ENCODE assay signal across 13 cellular contexts in the genomic region with DNA sequence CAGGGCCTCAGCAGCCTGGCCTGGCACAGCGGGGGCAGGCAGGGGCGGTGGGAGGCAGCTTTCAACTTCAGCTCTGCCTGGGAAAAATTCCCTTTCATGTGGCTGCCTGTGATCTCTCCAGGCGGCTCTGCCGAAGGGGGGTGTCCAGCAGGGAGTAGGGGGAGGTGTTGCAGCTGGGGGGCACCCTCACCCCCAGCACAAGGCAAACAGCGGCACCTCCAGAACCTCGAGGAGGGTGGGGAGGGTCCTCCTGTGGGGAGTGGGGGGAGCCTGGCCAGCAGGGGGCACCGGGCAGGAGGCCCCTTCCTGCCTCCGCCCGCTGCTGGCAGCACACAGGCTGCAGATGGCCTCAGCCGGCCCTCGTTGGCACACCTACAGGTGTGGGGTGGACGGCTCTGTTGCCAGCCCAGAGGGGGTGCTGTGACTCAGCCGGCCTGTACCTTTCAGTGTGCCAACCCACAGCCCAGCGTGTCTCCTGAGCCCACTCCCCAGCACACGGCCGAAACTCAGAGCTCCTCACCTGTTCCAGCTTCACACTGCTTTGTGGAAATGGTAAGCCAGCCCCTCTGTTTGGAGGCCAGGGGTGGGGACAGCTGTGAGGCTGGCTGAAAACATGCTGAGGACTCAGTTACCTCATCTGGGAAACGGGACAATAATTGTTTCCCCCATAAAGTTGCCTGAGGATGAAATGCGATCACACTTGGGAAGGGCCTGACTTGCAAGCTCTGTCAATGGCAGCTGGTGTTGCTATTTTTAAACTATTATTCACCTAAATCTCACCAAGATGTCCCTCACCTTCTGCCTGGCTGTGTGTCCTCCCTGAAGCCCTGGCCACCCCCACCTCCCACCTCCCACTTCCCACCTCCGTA. TPM values are rescaled to one million over a fixed set of nuclear protein-coding genes. Genes with fewer than 3 reads are reported as not detected.
DNase-seq lines count a peak whose midpoint lies in the region; ATAC-seq, FAIRE-seq and TF ChIP-seq lines count a peak whose summit lies in the region.
"Had no signal": no experiment of that assay in that cellular context is flagged by ENCODE, and none has a peak within 500 bp of the region (broad histone marks: within the 10 kb centered on the region; RNA-seq: fewer than 3 reads in every experiment).

No MANE protein-coding gene starts in this region.

- H3K36me3 Mint-ChIP-seq in GM23338 (ENCODE audit: low read depth): peaks cover 50% of the 10 kb centered on the region

- H3K79me2 ChIP-seq in GM23338 (replicated peaks; ENCODE audit: insufficient read depth): no peaks in the 10 kb centered on the region
- H3K79me2 ChIP-seq in OCI-LY1 (ENCODE audit: insufficient read depth, low read length): no peaks in the 10 kb centered on the region

- H3K27ac Mint-ChIP-seq in GM23338: no peak overlapping the region
- H3K27ac Mint-ChIP-seq: activated T-cell treated with anti-CD3 and anti-CD28 coated beads, Interleukin-2, amount 50 U/mL, for 72 hours had no signal

- TF ChIP-seq CTCF in GM23338 (conservative IDR thresholded peaks at IDR 0.05; ENCODE audit: low read depth in 2 of 2): peak; percentile 42 to 59
- peak; percentile 58 for TF ChIP-seq CTCF in OCI-LY1 (IDR thresholded peaks at IDR 0.05; ENCODE audit: low read length)
- peak in 1 of 4 experiments; percentile 12 for TF ChIP-seq CTCF in gastroesophageal sphincter (IDR thresholded peaks at IDR 0.05)
- TF ChIP-seq CTCF in retinal pigment epithelial cell (conservative IDR thresholded peaks at IDR 0.05; ENCODE audit: low read depth, low read length): peak; percentile 47

- DNase-seq in GM23338 (ENCODE audit: low spot score): peak; percentile 43
- DNase-seq in retinal pigment epithelial cell (ENCODE audit: low read depth): no peak
- DNase-seq in aorta: no peak
- no peak for DNase-seq in GM19239 (ENCODE audit: insufficient read length, low spot score)
- no peak for DNase-seq in activated effector memory CD4-positive, alpha-beta T cell treated with Interleukin-2 at 50 U/mL for 16 hours
- no peak for DNase-seq in NCI-H146 (lab: John Stamatoyannopoulos, UW)
- DNase-seq: activated T-cell treated with anti-CD3 and anti-CD28 coated beads, Interleukin-2, amount 50 U/mL, for 72 hours; islet precursor cell; NCI-H226; retina had no signal

- no peaks in the 10 kb centered on the region; the same call in 1 of the 2 replicates for H3K36me3 ChIP-seq in GM23338 (ENCODE audit: insufficient read depth)
- H3K36me3 ChIP-seq in OCI-LY1 (ENCODE audit: insufficient read depth, low read length): peaks cover 51% of the 10 kb centered on the region
- H3K36me3 ChIP-seq in gastroesophageal sphincter: peaks cover 0 to 48% of the 10 kb centered on the region in 2 donors
- H3K36me3 ChIP-seq in aorta (ENCODE audit: control insufficient read depth in 1 of 2, insufficient read depth in 2 of 2, low read length in 1 of 2): peaks cover 0 to 2% of the 10 kb centered on the region in 2 donors

- H3K4me2 ChIP-seq in GM23338: peak overlapping the region; percentile 43; the same call in 1 of the 2 replicates
- H3K4me2 ChIP-seq in OCI-LY1 (ENCODE audit: low read length): peak overlapping the region; percentile 32; the same call in 1 of the 2 replicates

- no peaks in the 10 kb centered on the region for H3K9me2 ChIP-seq in GM23338 (ENCODE audit: insufficient read depth)
- no peaks in the 10 kb centered on the region for H3K9me2 ChIP-seq in OCI-LY1 (ENCODE audit: low read depth, low read length)

- H3K4me3 Mint-ChIP-seq in GM23338: no peak overlapping the region
- H3K4me3 Mint-ChIP-seq: activated T-cell treated with anti-CD3 and anti-CD28 coated beads, Interleukin-2, amount 50 U/mL, for 72 hours had no signal

- H3K27me3 ChIP-seq in GM23338 (ENCODE audit: insufficient read depth): no peaks in the 10 kb centered on the region
- H3K27me3 ChIP-seq in OCI-LY1 (ENCODE audit: insufficient read depth, low read length): no peaks in the 10 kb centered on the region
- H3K27me3 ChIP-seq in gastroesophageal sphincter: no peaks in the 10 kb centered on the region
- no peaks in the 10 kb centered on the region for H3K27me3 ChIP-seq in aorta (ENCODE audit: control insufficient read depth in 1 of 2, insufficient read depth in 2 of 2, low read length in 1 of 2)

- H3K9me3 ChIP-seq in OCI-LY1 (ENCODE audit: low read length) (no peaks in the 10 kb centered on the region), gastroesophageal sphincter (no peaks in the 10 kb centered on the region), aorta (ENCODE audit: control insufficient read depth, low read length) (no peaks in the 10 kb centered on the region)

- no peaks in the 10 kb centered on the region for H3K9me3 Mint-ChIP-seq in GM23338
- H3K9me3 Mint-ChIP-seq: activated T-cell treated with anti-CD3 and anti-CD28 coated beads, Interleukin-2, amount 50 U/mL, for 72 hours had no signal

- intact Hi-C loops in aorta (cut with DNase I): loop anchor here in 1 of 2 donors (5.0 kb wide), 1 partner anchor 33 kb away; no protein-coding TSS in a partner anchor

- ATAC-seq in GM23338 (peak; percentile 17), gastroesophageal sphincter (peak; percentile 44), aorta (ENCODE audit: low FRiP score) (no peak)
- ATAC-seq: activated T-cell treated with anti-CD3 and anti-CD28 coated beads, Interleukin-2, amount 50 U/mL, for 72 hours had no signal

- no peak overlapping the region for H3K27ac ChIP-seq in GM23338 (ENCODE audit: low read depth)
- peak overlapping the region; percentile 70 for H3K27ac ChIP-seq in OCI-LY1 (ENCODE audit: low read depth, low read length, poor library complexity, severe bottlenecking)
- peak overlapping the region in 3 of 4 donors; percentile 18 to 58 (median 48) for H3K27ac ChIP-seq in gastroesophageal sphincter
- H3K27ac ChIP-seq in aorta (ENCODE audit: low read depth in 1 of 2, low read length in 2 of 2): no peak overlapping the region

- peaks cover 78% of the 10 kb centered on the region for H3K4me1 Mint-ChIP-seq in GM23338

- H3K27me3 Mint-ChIP-seq in GM23338 (ENCODE audit: insufficient read depth, low read depth, poor library complexity): peaks cover 31% of the 10 kb centered on the region

- H3K9ac ChIP-seq in OCI-LY1 (ENCODE audit: low read length): no peak overlapping the region; the same call in 1 of the 2 replicates

- H3K4me1 ChIP-seq in GM23338 (ENCODE audit: insufficient read depth): peaks cover 63% of the 10 kb centered on the region
- H3K4me1 ChIP-seq in OCI-LY1 (ENCODE audit: insufficient read depth, low read length, severe bottlenecking): peaks cover 77% of the 10 kb centered on the region
- H3K4me1 ChIP-seq in gastroesophageal sphincter: peaks cover 0 to 64% (median 20%) of the 10 kb centered on the region in 3 donors
- H3K4me1 ChIP-seq in aorta (ENCODE audit: control insufficient read depth in 1 of 2, insufficient read depth in 2 of 2, low read length in 2 of 2): no peaks in the 10 kb centered on the region

- peaks cover 21% of the 10 kb centered on the region; the same call in 1 of the 2 replicates for H3F3A ChIP-seq in GM23338 (replicated peaks; ENCODE audit: low read depth)
- H3F3A ChIP-seq in OCI-LY1 (ENCODE audit: insufficient read depth, low read length): no peaks in the 10 kb centered on the region

- H4K20me1 ChIP-seq in GM23338 (replicated peaks; ENCODE audit: insufficient read depth) (peaks cover 12% of the 10 kb centered on the region), OCI-LY1 (ENCODE audit: insufficient read depth, low read length) (no peaks in the 10 kb centered on the region)

- H2AFZ ChIP-seq in GM23338: no peak overlapping the region
- H2AFZ ChIP-seq in OCI-LY1 (ENCODE audit: low read length): no peak overlapping the region

- H3K4me3 ChIP-seq in GM23338 (no peak overlapping the region), OCI-LY1 (ENCODE audit: low read depth, low read length, poor library complexity, severe bottlenecking) (no peak overlapping the region), gastroesophageal sphincter (no peak overlapping the region), retinal pigment epithelial cell (ENCODE audit: low read length) (no peak overlapping the region), aorta (ENCODE audit: low read length in 2 of 2) (no peak overlapping the region)

- TF ChIP-seq POLR2A in gastroesophageal sphincter (IDR thresholded peaks at IDR 0.05): no peak

- FAIRE-seq in GM19239 (lab: Jason Lieb, UNC): no peak
- FAIRE-seq: endothelial cell of umbilical vein had no signal

- TF ChIP-seq EP300 in gastroesophageal sphincter (IDR thresholded peaks at IDR 0.05): no peak

- 50 to 72% methylated on average over 1 to 2 of the region's 19 CpGs for WGBS in gastroesophageal sphincter (ENCODE audit: low coverage in 1 of 2), 2 donors
- 24 to 26% methylated on average over 17 to 19 of the region's 19 CpGs for WGBS in aorta, 2 donors

TF ChIP-seq in GM23338, 12 proteins besides CTCF, POLR2A, EP300 and RAD21 (continues in another document):
- TF ChIP-seq ZNF331 (CRISPR knock-in tag; IDR thresholded peaks at IDR 0.05; ENCODE audit: low read depth): no peak
- no peak for TF ChIP-seq EZH2 (IDR thresholded peaks at IDR 0.05; ENCODE audit: low read depth, unreplicated experiment)
- TF ChIP-seq, protein P1, sequence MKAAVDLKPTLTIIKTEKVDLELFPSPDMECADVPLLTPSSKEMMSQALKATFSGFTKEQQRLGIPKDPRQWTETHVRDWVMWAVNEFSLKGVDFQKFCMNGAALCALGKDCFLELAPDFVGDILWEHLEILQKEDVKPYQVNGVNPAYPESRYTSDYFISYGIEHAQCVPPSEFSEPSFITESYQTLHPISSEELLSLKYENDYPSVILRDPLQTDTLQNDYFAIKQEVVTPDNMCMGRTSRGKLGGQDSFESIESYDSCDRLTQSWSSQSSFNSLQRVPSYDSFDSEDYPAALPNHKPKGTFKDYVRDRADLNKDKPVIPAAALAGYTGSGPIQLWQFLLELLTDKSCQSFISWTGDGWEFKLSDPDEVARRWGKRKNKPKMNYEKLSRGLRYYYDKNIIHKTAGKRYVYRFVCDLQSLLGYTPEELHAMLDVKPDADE (IDR thresholded peaks at IDR 0.05): no peak
- no peak for TF ChIP-seq STAT1 (IDR thresholded peaks at IDR 0.05; ENCODE audit: unreplicated experiment)

RNA-seq across cellular contexts. Expression of a gene that starts 37.0 kb away (rescaled TPM):
- total RNA-seq in GM23338 (2014; rRNA removed; shearing (Covaris generic)): 97.9 and 111 TPM in 2 replicates
- 63.3 and 65.0 TPM in 2 replicates for polyA plus RNA-seq in GM23338 (2016; fragmentation: Nextera tagmentation; extraction: Ambion mirVana)
- total RNA-seq in gastroesophageal sphincter: 10 to 100 TPM; 30.0 to 50.7 (median 35.1) TPM
- total RNA-seq in aorta: 10 to 100 TPM; 40.0 to 75.8 TPM
- polyA plus RNA-seq in aorta: 10 to 100 TPM; 21.2 to 31.5 TPM

Comparison
In these comparisons a context has a peak if more than half of its experiments do, and no peak if none do; other contexts are left out.
1. H3K27ac ChIP-seq: peak in OCI-LY1 (single experiment) and gastroesophageal sphincter (3 of 4); none in GM23338 (single experiment) and aorta (0 of 2).